Comparison of ENCODE assay signal across 13 cellular contexts in genomic region chr15:80804970-80805495, GRCh38. TPM values are rescaled to one million over a fixed set of nuclear protein-coding genes. Genes with fewer than 3 reads are reported as not detected.
DNase-seq lines count a peak whose midpoint lies in the region; ATAC-seq, FAIRE-seq and TF ChIP-seq lines count a peak whose summit lies in the region.
"Had no signal": no experiment of that assay in that cellular context is flagged by ENCODE, and none has a peak within 500 bp of the region (broad histone marks: within the 10 kb centered on the region; RNA-seq: fewer than 3 reads in every experiment).

No MANE protein-coding gene starts in this region.

- H3K9me3 ChIP-seq in A549 = no peaks in the 10 kb centered on the region
- no peaks in the 10 kb centered on the region for H3K9me3 ChIP-seq in H1 (ENCODE audit: insufficient read depth in 2 of 2, low read depth in 1 of 2, low read length in 1 of 2)
- H3K9me3 ChIP-seq in esophagus muscularis mucosa = no peaks in the 10 kb centered on the region
- no peaks in the 10 kb centered on the region for H3K9me3 ChIP-seq in mesenchymal stem cell (ENCODE audit: control insufficient read depth, low read length)
- H3K9me3 ChIP-seq: upper lobe of left lung had no signal

- intact Hi-C loops in esophagus muscularis mucosa (cut with DNase I) = no loop called here

- H3K4me3 ChIP-seq in A549 (no peak overlapping the region), H1 (ENCODE audit: extremely low read depth in 1 of 4, insufficient read depth in 2 of 4, low read depth in 3 of 4, low read length in 4 of 4) (no peak overlapping the region), esophagus muscularis mucosa (no peak overlapping the region), mesenchymal stem cell (ENCODE audit: insufficient read depth in 1 of 2, low read depth in 1 of 2, low read length in 2 of 2) (no peak overlapping the region)
- H3K4me3 ChIP-seq: upper lobe of left lung had no signal

- H4K8ac ChIP-seq in H1 (ENCODE audit: extremely low read depth, insufficient read depth, low read length) (no peak overlapping the region), mesenchymal stem cell (ENCODE audit: low read length) (no peak overlapping the region)

- 12% methylated on average over 10 of the region's 10 CpGs for WGBS in A549 (ENCODE audit: missing lambda C conversion rate)
- 50% methylated on average over 10 of the region's 10 CpGs; no CpG with 5 or more reads in 1 of the 2 experiments for WGBS in H1 (ENCODE audit: extremely low coverage in 1 of 2, insufficient coverage in 1 of 2, insufficient read length in 1 of 2, insufficient replicate concordance in 2 of 2, low coverage in 1 of 2, low lambda C conversion rate in 2 of 2, missing lambda C conversion rate in 1 of 2), 2 experiments
- 74% methylated on average over 10 of the region's 10 CpGs for WGBS in esophagus muscularis mucosa
- 54% methylated on average over 10 of the region's 10 CpGs for WGBS in mesenchymal stem cell

- H3K23ac ChIP-seq in H1 (ENCODE audit: insufficient read length) (no peak overlapping the region), mesenchymal stem cell (ENCODE audit: low read length in 2 of 2) (no peak overlapping the region)

- H2AK5ac ChIP-seq in H1 (ENCODE audit: low read depth, low read length) (no peak overlapping the region), mesenchymal stem cell (ENCODE audit: low read length, severe bottlenecking) (no peak overlapping the region)

- no peak overlapping the region for H3K4ac ChIP-seq in H1 (replicated peaks; ENCODE audit: insufficient read length, low read depth, low read length)
- no peak overlapping the region for H3K4ac ChIP-seq in mesenchymal stem cell (ENCODE audit: low read depth in 1 of 2, low read length in 2 of 2)

- DNase-seq in A549 (ENCODE audit: low read depth in 1 of 2, low spot score in 1 of 2) = peak in 1 of 2 experiments; percentile 49
- DNase-seq in ELF-1 (ENCODE audit: low read depth, low spot score) = peak; percentile 36
- peak; percentile 57 for DNase-seq in NCI-H774 (lab: John Stamatoyannopoulos, UW)
- DNase-seq in H1 (ENCODE audit: low read depth in 1 of 2, low spot score in 2 of 2) = no peak
- no peak for DNase-seq in esophagus muscularis mucosa (ENCODE audit: extremely low spot score)
- no peak for DNase-seq in NCI-H524 treated with DMSO at 0.1 percent for 48 hours (lab: John Stamatoyannopoulos, UW)
- no peak for DNase-seq in mesenchymal stem cell
- DNase-seq: activated CD8-positive, alpha-beta memory T cell treated with anti-CD3 and anti-CD28 coated beads for 24 hours; CD4-positive, alpha-beta T cell; kidney glomerular epithelial cell; RPMI8226; upper lobe of left lung had no signal

- ATAC-seq in A549 (peak; percentile 44 to 82; a peak in 4 of 6 replicates), HG02852 (IDR thresholded peaks at IDR 0.05; ENCODE audit: unreplicated experiment) (no peak)

- TF ChIP-seq CTCF in A549 (IDR thresholded peaks at IDR 0.05) (no peak), H1 (IDR thresholded peaks at IDR 0.05; ENCODE audit: control extremely low read depth in 1 of 3, insufficient read depth in 1 of 3, low read depth in 1 of 3, low read length in 3 of 3) (no peak), esophagus muscularis mucosa (IDR thresholded peaks at IDR 0.05) (no peak)

- POLR2A ChIA-PET in A549 (lab: Yijun Ruan, JAX) (no interaction called here), H1 (lab: Charles Lee; ENCODE audit: partially characterized antibody) (no interaction called here)

- no peak for TF ChIP-seq EP300 in A549 (IDR thresholded peaks at IDR 0.05)
- TF ChIP-seq EP300 in H1 (IDR thresholded peaks at IDR 0.05; ENCODE audit: borderline replicate concordance in 1 of 2, low read depth in 2 of 2, low read length in 2 of 2) = no peak
- TF ChIP-seq EP300 in esophagus muscularis mucosa (IDR thresholded peaks at IDR 0.05) = no peak

- H3K4me1 ChIP-seq in A549 (peaks cover 13% of the 10 kb centered on the region; the same call in 2 of the 3 replicates), H1 (replicated peaks in 1 of 4; ENCODE audit: control insufficient read depth in 3 of 4, insufficient read depth in 4 of 4, low read length in 3 of 4) (peaks cover 0 to 6% (median 3%) of the 10 kb centered on the region in 4 experiments; a peak in 3 of 7 replicates), esophagus muscularis mucosa (no peaks in the 10 kb centered on the region), mesenchymal stem cell (ENCODE audit: control insufficient read depth, insufficient read depth, low read depth, low read length) (no peaks in the 10 kb centered on the region)
- H3K4me1 ChIP-seq: upper lobe of left lung had no signal

- H3K27ac ChIP-seq in A549 (no peak overlapping the region), H1 (ENCODE audit: low read depth, low read length) (no peak overlapping the region), esophagus muscularis mucosa (replicated peaks in 1 of 4) (no peak overlapping the region), mesenchymal stem cell (ENCODE audit: low read length, poor library complexity, severe bottlenecking) (no peak overlapping the region)
- H3K27ac ChIP-seq: upper lobe of left lung had no signal

- H3K18ac ChIP-seq in H1 (ENCODE audit: extremely low read depth, low read length) = peak overlapping the region; percentile 66; the same call in 1 of the 2 replicates
- no peak overlapping the region for H3K18ac ChIP-seq in mesenchymal stem cell (ENCODE audit: low read depth in 1 of 2, low read length in 2 of 2)

- H3K27me3 ChIP-seq in H1 (replicated peaks in 1 of 4; ENCODE audit: control insufficient read depth in 3 of 4, extremely low read depth in 1 of 4, insufficient read depth in 3 of 4, low read length in 3 of 4) = peaks cover 0 to 2% (median 0%) of the 10 kb centered on the region in 4 experiments; a peak in 2 of 7 replicates
- H3K27me3 ChIP-seq in esophagus muscularis mucosa = no peaks in the 10 kb centered on the region
- no peaks in the 10 kb centered on the region for H3K27me3 ChIP-seq in mesenchymal stem cell (ENCODE audit: control insufficient read depth in 1 of 2, insufficient read depth in 1 of 2, low read length in 2 of 2)
- H3K27me3 ChIP-seq: upper lobe of left lung had no signal

- H2BK5ac ChIP-seq in H1 (ENCODE audit: low read depth, low read length) (no peak overlapping the region), mesenchymal stem cell (ENCODE audit: low read depth, low read length, poor library complexity, severe bottlenecking) (no peak overlapping the region)

- no peaks in the 10 kb centered on the region for H3K79me1 ChIP-seq in H1 (ENCODE audit: low read depth, low read length)
- H3K79me1 ChIP-seq in mesenchymal stem cell (replicated peaks; ENCODE audit: low read length, poor library complexity, severe bottlenecking) = no peaks in the 10 kb centered on the region

- H4K91ac ChIP-seq in H1 (replicated peaks; ENCODE audit: insufficient read length, low read length) (no peak overlapping the region), mesenchymal stem cell (ENCODE audit: low read length) (no peak overlapping the region)

- no peak overlapping the region for H4K5ac ChIP-seq in H1 (ENCODE audit: insufficient read length, low read depth, low read length)

- no peaks in the 10 kb centered on the region for H3K79me2 ChIP-seq in H1 (ENCODE audit: control insufficient read depth in 1 of 2, insufficient read depth in 2 of 2, low read length in 2 of 2)

- H2BK15ac ChIP-seq in H1 (ENCODE audit: low read length) (no peak overlapping the region), mesenchymal stem cell (ENCODE audit: low read depth, poor library complexity, severe bottlenecking) (no peak overlapping the region)

- H2BK12ac ChIP-seq in H1 (ENCODE audit: low read depth, low read length) = no peak overlapping the region
- H2BK12ac ChIP-seq in mesenchymal stem cell (ENCODE audit: low read length in 2 of 2) = no peak overlapping the region

- CTCF ChIA-PET in A549 (lab: Yijun Ruan, JAX) = interaction anchor here (0.9 to 3.7 kb wide), 9 partner anchors 12 to 350 kb away, joined by 3 to 21 read pairs (median 4); no protein-coding TSS in a partner anchor
- CTCF ChIA-PET in H1 (lab: Charles Lee; ENCODE audit: partially characterized antibody) = interaction anchor here (1.1 to 2.1 kb wide), 6 partner anchors 9 to 348 kb away, joined by 3 to 11 read pairs (median 5); partner anchors contain the start of gene CEMIP

- no peaks in the 10 kb centered on the region for H3K36me3 ChIP-seq in H1 (ENCODE audit: control insufficient read depth in 2 of 4, insufficient read depth in 4 of 4, low read length in 3 of 4)
- H3K36me3 ChIP-seq in esophagus muscularis mucosa = no peaks in the 10 kb centered on the region
- peaks cover 0 to 100% of the 10 kb centered on the region in 2 experiments for H3K36me3 ChIP-seq in mesenchymal stem cell (ENCODE audit: control insufficient read depth in 1 of 2, insufficient read depth in 2 of 2, low read depth in 1 of 2, low read length in 2 of 2)
- H3K36me3 ChIP-seq: upper lobe of left lung had no signal

- H2BK20ac ChIP-seq in H1 (ENCODE audit: low read length) = no peak overlapping the region

- no peaks in the 10 kb centered on the region for H3K23me2 ChIP-seq in H1 (ENCODE audit: low read depth, low read length)

- H3K14ac ChIP-seq in H1 (ENCODE audit: insufficient read length) (no peak overlapping the region), mesenchymal stem cell (ENCODE audit: low read length in 2 of 2) (no peak overlapping the region)

- FAIRE-seq in A549 (lab: Jason Lieb, UNC) (no peak), H1 (lab: Jason Lieb, UNC) (no peak)

- H3K9ac ChIP-seq in H1 (replicated peaks in 1 of 4; ENCODE audit: extremely low read depth in 1 of 4, low read depth in 3 of 4, low read length in 3 of 4) (no peak overlapping the region), mesenchymal stem cell (ENCODE audit: low read length) (no peak overlapping the region)

- TF ChIP-seq POLR2A in A549 (IDR thresholded peaks at IDR 0.05; ENCODE audit: low read length) (no peak), H1 (IDR thresholded peaks at IDR 0.05; ENCODE audit: control extremely low read depth in 1 of 2, low read depth in 2 of 2, low read length in 2 of 2) (no peak), esophagus muscularis mucosa (IDR thresholded peaks at IDR 0.05; ENCODE audit: low read depth) (no peak)

- TF ChIP-seq RAD21 in A549 (conservative IDR thresholded peaks at IDR 0.05 in 1 of 2, IDR thresholded peaks at IDR 0.05 in 1 of 2) (no peak), H1 (IDR thresholded peaks at IDR 0.05 in 1 of 2, conservative IDR thresholded peaks at IDR 0.05 in 1 of 2; ENCODE audit: low read depth in 2 of 2, low read length in 2 of 2) (no peak)

- no peak overlapping the region for H2BK120ac ChIP-seq in H1 (replicated peaks; ENCODE audit: low read depth, low read length)
- H2BK120ac ChIP-seq in mesenchymal stem cell (ENCODE audit: low read depth, low read length) = no peak overlapping the region

- peak overlapping the region; percentile 68 for H3K4me2 ChIP-seq in A549
- H3K4me2 ChIP-seq in H1 (ENCODE audit: insufficient read depth in 1 of 2, low read depth in 2 of 2, low read length in 2 of 2) = no peak overlapping the region
- no peak overlapping the region for H3K4me2 ChIP-seq in mesenchymal stem cell (ENCODE audit: low read length, poor library complexity, severe bottlenecking)

- no peaks in the 10 kb centered on the region for H4K20me1 ChIP-seq in H1 (replicated peaks in 1 of 2; ENCODE audit: control insufficient read depth in 1 of 2, insufficient read depth in 2 of 2, low read length in 2 of 2)

- peak overlapping the region; percentile 42; the same call in 1 of the 2 replicates for H2AFZ ChIP-seq in H1 (ENCODE audit: low read length)
- no peak overlapping the region for H2AFZ ChIP-seq in mesenchymal stem cell (ENCODE audit: low read depth, low read length)

- H3K56ac ChIP-seq in H1 (replicated peaks; ENCODE audit: insufficient read length, low read depth, low read length) = no peak overlapping the region

RNA-seq across cellular contexts. Expression of gene CEMIP, which starts 25.9 kb away (rescaled TPM):
- 0.84 and 1.1 TPM in 2 replicates for polyA plus RNA-seq in A549 (2011; rRNA removed)
- 0.05 and 0.22 TPM in 2 replicates for polyA plus RNA-seq in A549 (2012; cell fraction: cytosol; rRNA removed)
- 0.11 and 0.16 TPM in 2 replicates for polyA plus RNA-seq in A549 (2012; cell fraction: nucleus; rRNA removed)
- polyA plus RNA-seq in A549 (2017; fragmentation: RNase III; extraction: RNeasy Plus Mini Kit Qiagen cat#74134 plus additional on column Dnase treatment) = 0.32 to 0.75 TPM (median 0.54 TPM) in 3 replicates
- 2.0 and 2.4 TPM in 2 replicates for polyA minus RNA-seq in A549 (2011; rRNA and poly(A)+ RNA removed)
- 0.60 and 1.8 TPM in 2 replicates for total RNA-seq in H1 (2021; fragmentation: NEBNext Ultra II Directional; extraction: Animal tissue kit (Norgen Biotek cat#: 25700))
- polyA plus RNA-seq in H1 (2011; rRNA removed) = 0.11 and 0.16 TPM in 2 replicates
- polyA plus RNA-seq in H1 (2011; cell fraction: cytosol; rRNA removed) = 0.40 TPM
- 0.37 TPM for polyA plus RNA-seq in H1 (2011; cell fraction: nucleus; rRNA removed)
- 1.2 to 1.6 TPM (median 1.3 TPM) in 4 replicates for polyA plus RNA-seq in H1 (2012, experiment 1 of 2)
- 0.24 TPM for polyA plus RNA-seq in H1 (2012, experiment 2 of 2)
- 2.0 TPM for polyA plus RNA-seq in H1 (2013, experiment 1 of 2)
- polyA plus RNA-seq in H1 (2013, experiment 2 of 2) = 1.8 TPM
- 0.20 and 0.88 TPM in 2 replicates for polyA minus RNA-seq in H1 (2011; rRNA and poly(A)+ RNA removed)
- polyA minus RNA-seq in H1 (2011; cell fraction: cytosol; rRNA and poly(A)+ RNA removed) = not detected
- polyA minus RNA-seq in H1 (2011; cell fraction: nucleus; rRNA and poly(A)+ RNA removed) = 1.00 TPM
- under 1 TPM in 3 of 4 donors, not detected in 1; 0.17 to 0.34 (median 0.26) TPM for total RNA-seq in esophagus muscularis mucosa
- 4.8 TPM for polyA plus RNA-seq in mesenchymal stem cell (2013, experiment 1 of 2)
- 4.8 TPM for polyA plus RNA-seq in mesenchymal stem cell (2013, experiment 2 of 2)
- total RNA-seq: CD4-positive, alpha-beta T cell had no signal

Comparison
In these comparisons a context has a peak if more than half of its experiments do, and no peak if none do; other contexts are left out.
1. DNase-seq: peak in ELF-1 (single experiment) and NCI-H774 (single experiment); none in H1 (0 of 2), esophagus muscularis mucosa (single experiment), NCI-H524 treated with DMSO at 0.1 percent for 48 hours (single experiment) and mesenchymal stem cell (single experiment).